Comparison of ENCODE assay signal across 8 cellular contexts in genomic region chr9:130010151-130010988, GRCh38. TPM values are rescaled to one million over a fixed set of nuclear protein-coding genes. Genes with fewer than 3 reads are reported as not detected.
DNase-seq lines count a peak whose midpoint lies in the region; ATAC-seq and TF ChIP-seq lines count a peak whose summit lies in the region.

No MANE protein-coding gene starts in this region.

- H3K36me3 Mint-ChIP-seq in CD8-positive, alpha-beta T cell = peaks cover 28% of the 10 kb centered on the region
- peaks cover 3% of the 10 kb centered on the region; the same call in 1 of the 3 replicates for H3K36me3 Mint-ChIP-seq in GM23338 (ENCODE audit: low read depth)
- peaks cover 58% of the 10 kb centered on the region for H3K36me3 Mint-ChIP-seq in activated B cell treated with CpG ODN at 0.5 μM for 24 hours (ENCODE audit: low read depth)
- peaks cover 0 to 3% (median 0%) of the 10 kb centered on the region in 3 donors for H3K36me3 Mint-ChIP-seq in immature natural killer cell

- CTCF ChIA-PET in CD8-positive, alpha-beta T cell (lab: Charles Lee) = interaction anchor here (0.6 to 1.2 kb wide), 3 partner anchors 10 to 121 kb away, joined by 3 to 4 read pairs (median 3); no protein-coding TSS in a partner anchor
- CTCF ChIA-PET in activated B cell treated with CpG ODN at 0.5 μM for 24 hours (lab: Charles Lee) = interaction anchor here (0.7 to 1.5 kb wide), 5 partner anchors 10 to 21 kb away, joined by 3 to 4 read pairs (median 4); no protein-coding TSS in a partner anchor

- TF ChIP-seq CTCF in CD8-positive, alpha-beta T cell (IDR thresholded peaks at IDR 0.05) = no peak
- no peak for TF ChIP-seq CTCF in GM23338 (conservative IDR thresholded peaks at IDR 0.05; ENCODE audit: low read depth in 2 of 2)
- no peak for TF ChIP-seq CTCF in activated B cell treated with CpG ODN at 0.5 μM for 24 hours (IDR thresholded peaks at IDR 0.05)
- no peak for TF ChIP-seq CTCF in esophagus squamous epithelium (IDR thresholded peaks at IDR 0.05)

- TF ChIP-seq POLR2A in esophagus squamous epithelium (IDR thresholded peaks at IDR 0.05) = no peak

- H3K27me3 ChIP-seq in CD8-positive, alpha-beta T cell (ENCODE audit: insufficient read depth, low read length) = no peaks in the 10 kb centered on the region
- H3K27me3 ChIP-seq in GM23338 (ENCODE audit: insufficient read depth) (no peaks in the 10 kb centered on the region), esophagus squamous epithelium (no peaks in the 10 kb centered on the region)

- H2AFZ ChIP-seq in GM23338 = no peak overlapping the region

- ATAC-seq in CD8-positive, alpha-beta T cell = peak; percentile 64
- ATAC-seq in GM23338 = no peak
- ATAC-seq in activated B cell treated with CpG ODN at 0.5 μM for 24 hours (ENCODE audit: low read depth) = peak; percentile 71
- no peak for ATAC-seq in HG03469 (IDR thresholded peaks at IDR 0.05; ENCODE audit: unreplicated experiment)
- ATAC-seq in GM19463 (IDR thresholded peaks at IDR 0.05; ENCODE audit: unreplicated experiment) = no peak

- H3K4me2 ChIP-seq in GM23338 = no peak overlapping the region

- no peaks in the 10 kb centered on the region for H3K27me3 Mint-ChIP-seq in CD8-positive, alpha-beta T cell (ENCODE audit: low read depth)
- peaks cover 2% of the 10 kb centered on the region for H3K27me3 Mint-ChIP-seq in GM23338 (ENCODE audit: insufficient read depth, low read depth, poor library complexity)
- no peaks in the 10 kb centered on the region for H3K27me3 Mint-ChIP-seq in activated B cell treated with CpG ODN at 0.5 μM for 24 hours
- peaks cover 0 to 1% (median 0%) of the 10 kb centered on the region in 3 donors for H3K27me3 Mint-ChIP-seq in immature natural killer cell (ENCODE audit: low read depth in 3 of 3)

- no peak overlapping the region for H3K27ac ChIP-seq in CD8-positive, alpha-beta T cell (ENCODE audit: low read depth, low read length)
- H3K27ac ChIP-seq in GM23338 (ENCODE audit: low read depth) = peak overlapping the region; percentile 40; the same call in 1 of the 2 replicates
- H3K27ac ChIP-seq in esophagus squamous epithelium = peak overlapping the region in 2 of 4 donors; percentile 18 to 54

- H3K36me3 ChIP-seq in CD8-positive, alpha-beta T cell (ENCODE audit: insufficient read depth, low read length) = no peaks in the 10 kb centered on the region
- no peaks in the 10 kb centered on the region for H3K36me3 ChIP-seq in GM23338 (ENCODE audit: insufficient read depth)
- no peaks in the 10 kb centered on the region for H3K36me3 ChIP-seq in esophagus squamous epithelium

- peaks cover 2% of the 10 kb centered on the region for H3K9me3 Mint-ChIP-seq in CD8-positive, alpha-beta T cell
- H3K9me3 Mint-ChIP-seq in GM23338 (no peaks in the 10 kb centered on the region), activated B cell treated with CpG ODN at 0.5 μM for 24 hours (peaks cover 2% of the 10 kb centered on the region), immature natural killer cell (no peaks in the 10 kb centered on the region)

- H3K9me2 ChIP-seq in GM23338 (ENCODE audit: insufficient read depth) = no peaks in the 10 kb centered on the region

- peaks cover 2% of the 10 kb centered on the region; the same call in 1 of the 2 replicates for H4K20me1 ChIP-seq in GM23338 (replicated peaks; ENCODE audit: insufficient read depth)

- H3K9me3 ChIP-seq in CD8-positive, alpha-beta T cell (ENCODE audit: low read length) = no peaks in the 10 kb centered on the region
- no peaks in the 10 kb centered on the region for H3K9me3 ChIP-seq in esophagus squamous epithelium

- DNase-seq in CD8-positive, alpha-beta T cell = peak in 2 of 7 experiments; percentile 41 to 61
- DNase-seq in GM23338 (ENCODE audit: low spot score) (no peak), activated B cell treated with CpG ODN at 0.5 μM for 24 hours (no peak), immature natural killer cell (no peak), esophagus squamous epithelium (lab: John Stamatoyannopoulos, UW) (no peak), NCI-H2171 treated with DMSO at 0.1 percent for 48 hours (lab: John Stamatoyannopoulos, UW) (no peak)

- H3K79me2 ChIP-seq in GM23338 (replicated peaks; ENCODE audit: insufficient read depth) = peaks cover 8% of the 10 kb centered on the region

- peak overlapping the region; percentile 4 for H3K4me3 Mint-ChIP-seq in CD8-positive, alpha-beta T cell
- H3K4me3 Mint-ChIP-seq in GM23338 = no peak overlapping the region
- H3K4me3 Mint-ChIP-seq in activated B cell treated with CpG ODN at 0.5 μM for 24 hours = peak overlapping the region; percentile 58
- peak overlapping the region in 3 of 5 donors; percentile 2 to 30 (median 5) for H3K4me3 Mint-ChIP-seq in immature natural killer cell

- peaks cover 37% of the 10 kb centered on the region for H3K4me1 ChIP-seq in CD8-positive, alpha-beta T cell (ENCODE audit: insufficient read depth, low read length)
- H3K4me1 ChIP-seq in GM23338 (ENCODE audit: insufficient read depth) (no peaks in the 10 kb centered on the region), esophagus squamous epithelium (peaks cover 0 to 42% (median 6%) of the 10 kb centered on the region in 3 donors)

- 38 to 47% methylated on average over 5 of the region's 5 CpGs for WGBS in esophagus squamous epithelium, 2 donors

- H3K27ac Mint-ChIP-seq in CD8-positive, alpha-beta T cell = peak overlapping the region; percentile 93
- no peak overlapping the region for H3K27ac Mint-ChIP-seq in GM23338
- peak overlapping the region; percentile 97 for H3K27ac Mint-ChIP-seq in activated B cell treated with CpG ODN at 0.5 μM for 24 hours
- peak overlapping the region; percentile 80 to 94 (median 89) for H3K27ac Mint-ChIP-seq in immature natural killer cell

- intact Hi-C loops in CD8-positive, alpha-beta T cell (cut with DNase I, micrococcal nuclease) = no loop called here
- intact Hi-C loops in activated B cell treated with CpG ODN at 0.5 μM for 24 hours (cut with micrococcal nuclease) = loop anchor here (1.0 kb wide), 3 partner anchors 13 to 29 kb away; no protein-coding TSS in a partner anchor
- intact Hi-C loops in esophagus squamous epithelium (cut with DNase I) = no loop called here

- POLR2A ChIA-PET in CD8-positive, alpha-beta T cell (lab: Charles Lee) = interaction anchor here (0.8 to 1.5 kb wide), 4 partner anchors 9 to 32 kb away, joined by 3 to 6 read pairs (median 4); no protein-coding TSS in a partner anchor
- POLR2A ChIA-PET in activated B cell treated with CpG ODN at 0.5 μM for 24 hours (lab: Charles Lee) = interaction anchor here (0.7 to 27.3 kb wide), 9 partner anchors 8 to 124 kb away, joined by 3 to 1209 read pairs (median 3); partner anchors contain the start of gene FNBP1

- H3F3A ChIP-seq in GM23338 (replicated peaks; ENCODE audit: low read depth) = no peaks in the 10 kb centered on the region

- no peak overlapping the region for H3K4me3 ChIP-seq in CD8-positive, alpha-beta T cell (ENCODE audit: low read depth, low read length)
- H3K4me3 ChIP-seq in GM23338 = no peak overlapping the region
- H3K4me3 ChIP-seq in esophagus squamous epithelium = no peak overlapping the region

- peaks cover 76% of the 10 kb centered on the region for H3K4me1 Mint-ChIP-seq in CD8-positive, alpha-beta T cell (ENCODE audit: low read depth)
- H3K4me1 Mint-ChIP-seq in GM23338 (no peaks in the 10 kb centered on the region; the same call in 2 of the 3 replicates), activated B cell treated with CpG ODN at 0.5 μM for 24 hours (peaks cover 92% of the 10 kb centered on the region), immature natural killer cell (peaks cover 77 to 95% of the 10 kb centered on the region in 2 donors)

TF ChIP-seq in GM23338, 12 proteins besides CTCF, POLR2A, EP300 and RAD21 (continues in another document):
- no peak for TF ChIP-seq EZH2phosphoT487 (IDR thresholded peaks at IDR 0.05; ENCODE audit: unreplicated experiment)
- TF ChIP-seq ZNF114 (CRISPR knock-in tag; IDR thresholded peaks at IDR 0.05) = no peak
- TF ChIP-seq EZH2 (IDR thresholded peaks at IDR 0.05; ENCODE audit: low read depth, unreplicated experiment) = no peak
- TF ChIP-seq JUNB (IDR thresholded peaks at IDR 0.05; ENCODE audit: unreplicated experiment) = no peak
- no peak for TF ChIP-seq STAT1 (IDR thresholded peaks at IDR 0.05; ENCODE audit: unreplicated experiment)

RNA-seq across cellular contexts. Expression of gene FNBP1, which starts 32.6 kb away (rescaled TPM):
- total RNA-seq in CD8-positive, alpha-beta T cell = 100 to 1,000 TPM; 169 to 194 TPM
- total RNA-seq in GM23338 (2014; rRNA removed; shearing (Covaris generic)) = 25.0 and 28.8 TPM in 2 replicates
- polyA plus RNA-seq in GM23338 (2016; fragmentation: Nextera tagmentation; extraction: Ambion mirVana) = 26.6 and 27.4 TPM in 2 replicates
- 454 and 501 TPM in 2 replicates for total RNA-seq in activated B cell treated with CpG ODN at 0.5 μM for 24 hours
- 100 to 1,000 TPM; 113 to 136 (median 135) TPM for polyA plus RNA-seq in immature natural killer cell
- 10 to 100 TPM; 19.7 to 47.7 (median 26.2) TPM for total RNA-seq in esophagus squamous epithelium

RNA-seq across cellular contexts. Expression of gene GPR107, which starts 43.3 kb away (rescaled TPM):
- total RNA-seq in CD8-positive, alpha-beta T cell = 10 to 100 TPM; 23.7 to 25.2 TPM
- 18.4 and 30.7 TPM in 2 replicates for total RNA-seq in GM23338 (2014; rRNA removed; shearing (Covaris generic))
- 6.2 and 7.3 TPM in 2 replicates for polyA plus RNA-seq in GM23338 (2016; fragmentation: Nextera tagmentation; extraction: Ambion mirVana)
- 17.7 and 19.6 TPM in 2 replicates for total RNA-seq in activated B cell treated with CpG ODN at 0.5 μM for 24 hours
- 1 to 10 TPM; 3.4 to 9.5 (median 5.9) TPM for polyA plus RNA-seq in immature natural killer cell
- total RNA-seq in esophagus squamous epithelium = 10 to 100 TPM; 18.9 to 27.0 (median 23.2) TPM

Comparison
In these comparisons a context has a peak if more than half of its experiments do, and no peak if none do; other contexts are left out.
1. ATAC-seq: peak in CD8-positive, alpha-beta T cell (single experiment) and activated B cell treated with CpG ODN at 0.5 μM for 24 hours (single experiment); none in GM23338 (single experiment), HG03469 (single experiment) and GM19463 (single experiment).